Comparison of ENCODE assay signal across 1 cellular context in the genomic region with DNA sequence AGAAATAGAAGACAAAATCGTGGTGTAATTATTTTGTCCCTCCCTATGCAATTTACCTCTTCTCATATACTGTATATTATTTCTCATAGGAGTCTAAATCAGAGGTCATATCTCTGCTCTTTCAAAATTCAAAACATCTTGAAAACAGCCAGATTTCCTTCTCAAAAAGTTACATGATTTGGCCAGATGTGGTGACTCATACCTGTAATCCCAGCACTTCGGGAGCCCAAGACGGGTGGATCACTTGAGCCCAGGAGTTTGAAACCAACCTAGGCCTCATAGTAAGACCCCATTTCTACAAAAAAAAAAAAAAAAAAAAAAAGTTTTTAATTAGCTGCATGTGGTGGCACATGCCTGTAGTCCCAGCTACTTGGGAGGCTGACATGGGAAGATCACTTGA.
TF ChIP-seq lines count a peak whose summit lies in the region.

No MANE protein-coding gene starts in this region.

TF ChIP-seq in IMR-90, 13 proteins besides CTCF, POLR2A, EP300 and RAD21 (continued from another document):
- TF ChIP-seq, protein P1, sequence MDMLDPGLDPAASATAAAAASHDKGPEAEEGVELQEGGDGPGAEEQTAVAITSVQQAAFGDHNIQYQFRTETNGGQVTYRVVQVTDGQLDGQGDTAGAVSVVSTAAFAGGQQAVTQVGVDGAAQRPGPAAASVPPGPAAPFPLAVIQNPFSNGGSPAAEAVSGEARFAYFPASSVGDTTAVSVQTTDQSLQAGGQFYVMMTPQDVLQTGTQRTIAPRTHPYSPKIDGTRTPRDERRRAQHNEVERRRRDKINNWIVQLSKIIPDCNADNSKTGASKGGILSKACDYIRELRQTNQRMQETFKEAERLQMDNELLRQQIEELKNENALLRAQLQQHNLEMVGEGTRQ (IDR thresholded peaks at IDR 0.05; ENCODE audit: low read depth, low read length): no peak
- TF ChIP-seq MAZ (IDR thresholded peaks at IDR 0.05; ENCODE audit: borderline replicate concordance, low read depth, low read length): no peak
